In the genomic region with DNA sequence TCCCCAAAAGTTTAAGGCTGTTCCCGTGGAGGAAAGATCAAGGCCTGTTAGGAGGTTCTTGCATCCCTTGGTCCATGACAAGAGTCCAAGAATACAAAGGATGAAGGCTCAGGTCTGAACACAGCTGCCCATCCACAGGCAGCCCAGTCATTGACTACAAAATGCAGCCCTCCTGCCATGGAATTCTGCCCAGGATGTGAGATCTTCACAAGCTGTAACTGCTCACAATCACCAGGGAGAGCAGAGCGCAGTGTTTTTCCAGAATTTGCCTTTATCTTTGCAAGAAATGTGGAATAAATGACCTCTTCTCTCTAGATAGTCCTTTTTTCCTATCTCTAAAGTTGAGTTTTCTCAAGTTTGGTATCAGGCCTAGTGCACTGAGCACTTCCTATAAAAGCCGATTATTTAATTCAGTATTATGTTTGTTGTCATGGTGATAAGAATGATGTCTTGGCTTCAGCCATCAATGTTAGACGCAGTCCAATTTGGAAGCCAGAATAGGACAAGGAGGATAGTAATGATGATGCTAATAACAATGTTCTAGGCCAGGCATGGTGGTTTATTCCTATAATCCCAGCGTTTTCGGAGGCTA, we compare ENCODE assay signal across 15 cellular contexts.
DNase-seq lines count a peak whose midpoint lies in the region; ATAC-seq and TF ChIP-seq lines count a peak whose summit lies in the region.
"Had no signal": no experiment of that assay in that cellular context is flagged by ENCODE, and none has a peak within 500 bp of the region (broad histone marks: within the 10 kb centered on the region; RNA-seq: fewer than 3 reads in every experiment).

No MANE protein-coding gene starts in this region.

- peaks cover 1% of the 10 kb centered on the region for H3K79me1 ChIP-seq in trophoblast cell (ENCODE audit: low read length)

- no peaks in the 10 kb centered on the region for H3K36me3 ChIP-seq in esophagus muscularis mucosa
- H3K36me3 ChIP-seq in left ventricle myocardium inferior: no peaks in the 10 kb centered on the region
- H3K36me3 ChIP-seq in muscle layer of duodenum (ENCODE audit: control insufficient read depth in 1 of 2, insufficient read depth in 2 of 2, low read length in 2 of 2): no peaks in the 10 kb centered on the region
- H3K36me3 ChIP-seq in uterus: no peaks in the 10 kb centered on the region
- H3K36me3 ChIP-seq in trophoblast cell (ENCODE audit: control insufficient read depth in 1 of 2, insufficient read depth in 2 of 2, low read length in 2 of 2): no peaks in the 10 kb centered on the region

- WGBS in esophagus muscularis mucosa: 38% methylated on average over 6 of the region's 6 CpGs
- no CpG with 5 or more reads among the region's 6 CpGs for WGBS in trophoblast cell (ENCODE audit: extremely low coverage, insufficient coverage, insufficient read length)

- peak overlapping the region; percentile 46 to 61 (median 58) for H3K27ac ChIP-seq in esophagus muscularis mucosa (replicated peaks in 1 of 4)
- H3K27ac ChIP-seq in left ventricle myocardium inferior (replicated peaks): peak overlapping the region; percentile 77
- peak overlapping the region; percentile 61 for H3K27ac ChIP-seq in muscle layer of duodenum (ENCODE audit: low read length)
- peak overlapping the region; percentile 61 to 72 for H3K27ac ChIP-seq in uterus
- H3K27ac ChIP-seq in trophoblast cell (ENCODE audit: low read depth, low read length): no peak overlapping the region
- H3K27ac ChIP-seq: HL-60 had no signal

- H2AK5ac ChIP-seq in trophoblast cell (ENCODE audit: low read length): no peak overlapping the region

- H3K9me3 ChIP-seq in esophagus muscularis mucosa (no peaks in the 10 kb centered on the region), left ventricle myocardium inferior (replicated peaks) (peaks cover 10% of the 10 kb centered on the region), muscle layer of duodenum (ENCODE audit: control insufficient read depth in 1 of 2, low read length in 2 of 2) (no peaks in the 10 kb centered on the region), uterus (no peaks in the 10 kb centered on the region), trophoblast cell (ENCODE audit: insufficient read depth, low read depth, low read length) (no peaks in the 10 kb centered on the region)

- H3K4me1 ChIP-seq in esophagus muscularis mucosa (peaks cover 0 to 25% (median 19%) of the 10 kb centered on the region in 4 donors), left ventricle myocardium inferior (peaks cover 9% of the 10 kb centered on the region), muscle layer of duodenum (ENCODE audit: control insufficient read depth in 1 of 2, insufficient read depth in 2 of 2, low read length in 2 of 2) (peaks cover 0 to 4% of the 10 kb centered on the region in 2 donors), uterus (no peaks in the 10 kb centered on the region), trophoblast cell (ENCODE audit: control insufficient read depth in 1 of 2, insufficient read depth in 2 of 2, low read length in 2 of 2) (peaks cover 7 to 8% of the 10 kb centered on the region in 2 experiments)

- TF ChIP-seq CTCF in esophagus muscularis mucosa (IDR thresholded peaks at IDR 0.05) (no peak), left ventricle myocardium inferior (IDR thresholded peaks at IDR 0.05; ENCODE audit: borderline replicate concordance) (no peak), uterus (IDR thresholded peaks at IDR 0.05) (no peak)

- H3K14ac ChIP-seq in trophoblast cell (ENCODE audit: low read length): no peak overlapping the region

- ATAC-seq in HG03439 (IDR thresholded peaks at IDR 0.05; ENCODE audit: unreplicated experiment) (no peak), GM19395 (IDR thresholded peaks at IDR 0.05; ENCODE audit: unreplicated experiment) (no peak), GM19023 (IDR thresholded peaks at IDR 0.05; ENCODE audit: unreplicated experiment) (no peak)
- ATAC-seq: CD8-positive, alpha-beta T cell had no signal

- H3K4me2 ChIP-seq in trophoblast cell (ENCODE audit: low read length): no peak overlapping the region

- H2BK12ac ChIP-seq in trophoblast cell (ENCODE audit: low read length): no peak overlapping the region

- no peak for TF ChIP-seq POLR2A in esophagus muscularis mucosa (IDR thresholded peaks at IDR 0.05; ENCODE audit: low read depth)
- no peak for TF ChIP-seq POLR2A in uterus (IDR thresholded peaks at IDR 0.05)

- no peak overlapping the region for H2BK5ac ChIP-seq in trophoblast cell (ENCODE audit: low read depth, low read length, poor library complexity)

- no peak overlapping the region for H4K12ac ChIP-seq in trophoblast cell (ENCODE audit: low read depth, low read length)

- H4K91ac ChIP-seq in trophoblast cell (ENCODE audit: low read depth, low read length): no peak overlapping the region

- H3K4ac ChIP-seq in trophoblast cell (ENCODE audit: low read depth, low read length): no peak overlapping the region

- no peak overlapping the region for H3K9ac ChIP-seq in trophoblast cell (ENCODE audit: low read length)

- H3K27me3 ChIP-seq in esophagus muscularis mucosa (no peaks in the 10 kb centered on the region), left ventricle myocardium inferior (ENCODE audit: low read depth) (no peaks in the 10 kb centered on the region), muscle layer of duodenum (ENCODE audit: low read depth, low read length) (no peaks in the 10 kb centered on the region), uterus (no peaks in the 10 kb centered on the region), trophoblast cell (ENCODE audit: insufficient read depth, low read length) (no peaks in the 10 kb centered on the region)

- H2AFZ ChIP-seq in trophoblast cell (ENCODE audit: insufficient read depth, low read length, poor library complexity): no peak overlapping the region

- intact Hi-C loops in esophagus muscularis mucosa (cut with DNase I) (no loop called here), left ventricle myocardium inferior (cut with micrococcal nuclease) (no loop called here), uterus (cut with DNase I; ENCODE audit: low total_unique reads) (no loop called here)

- DNase-seq in esophagus muscularis mucosa (ENCODE audit: extremely low spot score): no peak
- DNase-seq in left ventricle myocardium inferior: no peak
- peak; percentile 47 to 64 for DNase-seq in uterus
- no peak for DNase-seq in trophoblast cell
- DNase-seq: CD8-positive, alpha-beta T cell; DND-41; GDM1; KBM-7; NCI-H1105; NCI-H1694 treated with DMSO at 0.1 percent for 48 hours had no signal

- H3K4me3 ChIP-seq in esophagus muscularis mucosa (no peak overlapping the region), left ventricle myocardium inferior (no peak overlapping the region), muscle layer of duodenum (ENCODE audit: low read depth in 1 of 2, low read length in 2 of 2) (no peak overlapping the region), uterus (no peak overlapping the region), trophoblast cell (ENCODE audit: low read depth, low read length) (no peak overlapping the region)

- no peak overlapping the region for H4K8ac ChIP-seq in trophoblast cell (ENCODE audit: low read depth, low read length)

- no peak for TF ChIP-seq EP300 in esophagus muscularis mucosa (IDR thresholded peaks at IDR 0.05)

- H2BK120ac ChIP-seq in trophoblast cell (ENCODE audit: insufficient read depth, low read length, poor library complexity): no peak overlapping the region

- no peak overlapping the region for H3K18ac ChIP-seq in trophoblast cell (ENCODE audit: low read length)

- no peak overlapping the region for H3K23ac ChIP-seq in trophoblast cell (ENCODE audit: low read length)

- H3K79me2 ChIP-seq in trophoblast cell (ENCODE audit: control insufficient read depth, insufficient read depth, low read length, poor library complexity): no peaks in the 10 kb centered on the region

Comparison
In these comparisons a context has a peak if more than half of its experiments do, and no peak if none do; other contexts are left out.
1. DNase-seq: peak in uterus (2 of 2); none in esophagus muscularis mucosa (single experiment), left ventricle myocardium inferior (single experiment) and trophoblast cell (0 of 2).